ENCODE assay signal across 28 cellular contexts in genomic region chr4:186687263-186687662, GRCh38. TPM values are rescaled to one million over a fixed set of nuclear protein-coding genes. Genes with fewer than 3 reads are reported as not detected.
DNase-seq lines count a peak whose midpoint lies in the region; ATAC-seq and TF ChIP-seq lines count a peak whose summit lies in the region.
"Had no signal": no experiment of that assay in that cellular context is flagged by ENCODE, and none has a peak within 500 bp of the region (broad histone marks: within the 10 kb centered on the region; RNA-seq: fewer than 3 reads in every experiment).

No MANE protein-coding gene starts in this region.

- DNase-seq in Caco-2 (no peak), WTC11 (ENCODE audit: low spot score) (no peak), osteoblast (ENCODE audit: insufficient read length, low spot score, missing footprints) (no peak), T-helper 2 cell (no peak), foreskin keratinocyte (no peak)
- no peak for DNase-seq in activated CD4-positive, alpha-beta T cell treated with anti-CD3 and anti-CD28 coated beads for 1 hour
- DNase-seq: activated CD4-positive, alpha-beta T cell treated with anti-CD3 and anti-CD28 coated beads for 36 hours; activated gamma-delta T cell treated with Interleukin-2 at 50 U/mL for 16 hours; activated naive CD8-positive, alpha-beta T cell treated with anti-CD3 and anti-CD28 coated beads, Interleukin-2, amount 50 U/mL, for 24 hours; activated T-cell treated with anti-CD3 and anti-CD28 coated beads, Interleukin-2, amount 50 U/mL, for 24 hours; C1 segment of cervical spinal cord; dorsolateral prefrontal cortex; glutamatergic neuron; Kasumi-1; mammary epithelial cell; NCI-H1092 treated with DMSO at 0.1 percent for 48 hours; NCI-H2029; NCI-H446; NCI-H82; PC-9; SIG-M5; stimulated activated CD4-positive, alpha-beta T cell treated with anti-CD3 and anti-CD28 coated beads, Interleukin-4, amount 100 ng/mL, for 1 hour; T-helper 1 cell had no signal

- H3K9me3 ChIP-seq in Caco-2 (no peaks in the 10 kb centered on the region), HUES64 (ENCODE audit: insufficient read depth, low read depth, low read length) (no peaks in the 10 kb centered on the region), osteoblast (ENCODE audit: low read depth, low read length) (no peaks in the 10 kb centered on the region)
- H3K9me3 ChIP-seq: suprapubic skin had no signal

- H3K4me1 Mint-ChIP-seq in Caco-2 (ENCODE audit: low read depth, unreplicated experiment) (peaks cover 53% of the 10 kb centered on the region), WTC11 (peaks cover 78% of the 10 kb centered on the region)
- H3K4me1 Mint-ChIP-seq: activated CD4-positive, alpha-beta T cell treated with anti-CD3 and anti-CD28 coated beads for 36 hours; activated naive CD8-positive, alpha-beta T cell treated with anti-CD3 and anti-CD28 coated beads, Interleukin-2, amount 50 U/mL, for 24 hours; stimulated activated memory B cell treated with anti-CD40 and anti-IgM and Interleukin-4, amounts not matched to agents 10 μg/mL and 1 μg/mL and 100 μg/mL, for 72 hours had no signal

- H3K27ac Mint-ChIP-seq in Caco-2 (ENCODE audit: unreplicated experiment) (peak overlapping the region; percentile 87), WTC11 (no peak overlapping the region)
- H3K27ac Mint-ChIP-seq: activated CD4-positive, alpha-beta T cell treated with anti-CD3 and anti-CD28 coated beads for 36 hours; activated naive CD8-positive, alpha-beta T cell treated with anti-CD3 and anti-CD28 coated beads, Interleukin-2, amount 50 U/mL, for 24 hours; activated T-cell treated with anti-CD3 and anti-CD28 coated beads, Interleukin-2, amount 50 U/mL, for 24 hours; stimulated activated memory B cell treated with anti-CD40 and anti-IgM and Interleukin-4, amounts not matched to agents 10 μg/mL and 1 μg/mL and 100 μg/mL, for 72 hours had no signal

- H4K20me1 ChIP-seq in osteoblast (ENCODE audit: insufficient read depth, low read length) = peaks cover 14% of the 10 kb centered on the region

- peaks cover 96% of the 10 kb centered on the region for H3K79me2 ChIP-seq in osteoblast (ENCODE audit: insufficient read depth, low read length)

- no peak overlapping the region for H2AFZ ChIP-seq in osteoblast (ENCODE audit: low read length)
- H2AFZ ChIP-seq: PC-9 had no signal

- H3K4me3 ChIP-seq in Caco-2 (ENCODE audit: low read depth, low read length) (no peak overlapping the region), HUES64 (ENCODE audit: low read length) (peak overlapping the region; percentile 42), osteoblast (ENCODE audit: insufficient read depth, low read length) (no peak overlapping the region)
- H3K4me3 ChIP-seq: dorsolateral prefrontal cortex, PC-9, suprapubic skin had no signal

- TF ChIP-seq CTCF in Caco-2 (IDR thresholded peaks at IDR 0.05; ENCODE audit: insufficient read depth in 1 of 2, low read depth in 1 of 2, low read length in 1 of 2, severe bottlenecking in 1 of 2, unreplicated experiment in 1 of 2) (no peak), WTC11 (IDR thresholded peaks at IDR 0.05) (no peak), osteoblast (IDR thresholded peaks at IDR 0.05; ENCODE audit: extremely low read depth, low read depth, low read length) (no peak), foreskin keratinocyte (conservative IDR thresholded peaks at IDR 0.05) (no peak)

- H3K27ac ChIP-seq in HUES64 (ENCODE audit: low read depth, low read length) = peak overlapping the region; percentile 86
- H3K27ac ChIP-seq in osteoblast (ENCODE audit: low read depth, low read length) = peak overlapping the region; percentile 69
- H3K27ac ChIP-seq in foreskin keratinocyte = no peak overlapping the region
- H3K27ac ChIP-seq: dorsolateral prefrontal cortex, PC-9, suprapubic skin had no signal

- no peaks in the 10 kb centered on the region for H3K27me3 ChIP-seq in Caco-2 (replicated peaks; ENCODE audit: control insufficient read depth, insufficient read depth, low read length)
- H3K27me3 ChIP-seq in HUES64 (ENCODE audit: insufficient read depth, low read length) = no peaks in the 10 kb centered on the region
- H3K27me3 ChIP-seq in osteoblast (ENCODE audit: insufficient read depth, low read length) = no peaks in the 10 kb centered on the region
- H3K27me3 ChIP-seq in foreskin keratinocyte = no peaks in the 10 kb centered on the region
- H3K27me3 ChIP-seq: dorsolateral prefrontal cortex, suprapubic skin had no signal

- BruUV-seq in Caco-2 (replicated peaks; lab: Mats Ljungman, UMichigan) = no TSS peak

- no peaks in the 10 kb centered on the region for H3K36me3 ChIP-seq in Caco-2 (ENCODE audit: control insufficient read depth, insufficient read depth, low read length)
- H3K36me3 ChIP-seq in HUES64 (ENCODE audit: insufficient read depth, low read length) = peaks cover 18% of the 10 kb centered on the region
- peaks cover 19% of the 10 kb centered on the region for H3K36me3 ChIP-seq in osteoblast (ENCODE audit: insufficient read depth, low read length)
- H3K36me3 ChIP-seq: suprapubic skin had no signal

- H3K9me3 Mint-ChIP-seq in Caco-2 (ENCODE audit: unreplicated experiment) (no peaks in the 10 kb centered on the region), WTC11 (no peaks in the 10 kb centered on the region)
- H3K9me3 Mint-ChIP-seq: activated T-cell treated with anti-CD3 and anti-CD28 coated beads, Interleukin-2, amount 50 U/mL, for 24 hours had no signal

- CTCF ChIA-PET in Caco-2 (lab: Charles Lee) = no interaction called here
- CTCF ChIA-PET in WTC11 (lab: Charles Lee) = no interaction called here

- no peaks in the 10 kb centered on the region for H3K27me3 Mint-ChIP-seq in Caco-2 (ENCODE audit: insufficient read depth, unreplicated experiment)
- H3K27me3 Mint-ChIP-seq in WTC11 (ENCODE audit: low read depth) = peaks cover 10% of the 10 kb centered on the region; the same call in 1 of the 2 replicates
- H3K27me3 Mint-ChIP-seq: activated CD4-positive, alpha-beta T cell treated with anti-CD3 and anti-CD28 coated beads for 36 hours; activated naive CD8-positive, alpha-beta T cell treated with anti-CD3 and anti-CD28 coated beads, Interleukin-2, amount 50 U/mL, for 24 hours; activated T-cell treated with anti-CD3 and anti-CD28 coated beads, Interleukin-2, amount 50 U/mL, for 24 hours; stimulated activated memory B cell treated with anti-CD40 and anti-IgM and Interleukin-4, amounts not matched to agents 10 μg/mL and 1 μg/mL and 100 μg/mL, for 72 hours had no signal

- no peak overlapping the region for H3K4me3 Mint-ChIP-seq in Caco-2 (ENCODE audit: unreplicated experiment)
- peak overlapping the region; percentile 50 for H3K4me3 Mint-ChIP-seq in WTC11
- H3K4me3 Mint-ChIP-seq: activated CD4-positive, alpha-beta T cell treated with anti-CD3 and anti-CD28 coated beads for 36 hours; activated naive CD8-positive, alpha-beta T cell treated with anti-CD3 and anti-CD28 coated beads, Interleukin-2, amount 50 U/mL, for 24 hours; activated T-cell treated with anti-CD3 and anti-CD28 coated beads, Interleukin-2, amount 50 U/mL, for 24 hours; stimulated activated memory B cell treated with anti-CD40 and anti-IgM and Interleukin-4, amounts not matched to agents 10 μg/mL and 1 μg/mL and 100 μg/mL, for 72 hours had no signal

- H3K36me3 Mint-ChIP-seq in Caco-2 (ENCODE audit: insufficient read depth, unreplicated experiment) (peaks cover 35% of the 10 kb centered on the region), WTC11 (peaks cover 9% of the 10 kb centered on the region; the same call in 1 of the 2 replicates)
- H3K36me3 Mint-ChIP-seq: stimulated activated memory B cell treated with anti-CD40 and anti-IgM and Interleukin-4, amounts not matched to agents 10 μg/mL and 1 μg/mL and 100 μg/mL, for 72 hours had no signal

- ATAC-seq in WTC11 (no peak), HG02642 (IDR thresholded peaks at IDR 0.05; ENCODE audit: poor library complexity, unreplicated experiment) (no peak), foreskin keratinocyte (no peak)
- ATAC-seq: activated CD4-positive, alpha-beta T cell treated with anti-CD3 and anti-CD28 coated beads for 36 hours; activated naive CD8-positive, alpha-beta T cell treated with anti-CD3 and anti-CD28 coated beads, Interleukin-2, amount 50 U/mL, for 24 hours; stimulated activated memory B cell treated with anti-CD40 and anti-IgM and Interleukin-4, amounts not matched to agents 10 μg/mL and 1 μg/mL and 100 μg/mL, for 72 hours had no signal

- H3K4me2 ChIP-seq in osteoblast (ENCODE audit: insufficient read depth, low read length) = no peak overlapping the region
- H3K4me2 ChIP-seq: PC-9 had no signal

- H3K9ac ChIP-seq in HUES64 (ENCODE audit: low read depth, low read length) = peak overlapping the region; percentile 37; the same call in 1 of the 2 replicates

- POLR2A ChIA-PET in Caco-2 (lab: Charles Lee) = no interaction called here
- POLR2A ChIA-PET in WTC11 (lab: Charles Lee) = interaction anchor here (0.6 to 0.9 kb wide), 2 partner anchors 36 to 1518 kb away, joined by 3 read pairs; no protein-coding TSS in a partner anchor

- intact Hi-C loops in Caco-2 (cut with micrococcal nuclease; ENCODE audit: unreplicated experiment) = no loop called here

- H3K4me1 ChIP-seq in Caco-2 = peaks cover 72% of the 10 kb centered on the region
- peaks cover 70% of the 10 kb centered on the region for H3K4me1 ChIP-seq in HUES64 (ENCODE audit: insufficient read depth, low read length)
- peaks cover 26% of the 10 kb centered on the region for H3K4me1 ChIP-seq in osteoblast (ENCODE audit: insufficient read depth, low read length)
- peaks cover 29% of the 10 kb centered on the region for H3K4me1 ChIP-seq in foreskin keratinocyte

- 71% methylated on average over 3 of the region's 3 CpGs for WGBS in HUES64

TF ChIP-seq in WTC11, 78 proteins besides CTCF, POLR2A, EP300 and RAD21 (continues in another document):
- no peak for TF ChIP-seq JAZF1 (CRISPR knock-in tag; IDR thresholded peaks at IDR 0.05)
- TF ChIP-seq E2F1 (CRISPR knock-in tag; IDR thresholded peaks at IDR 0.05) = no peak
- no peak for TF ChIP-seq JUN (CRISPR knock-in tag; IDR thresholded peaks at IDR 0.05)
- no peak for TF ChIP-seq ATF1 (CRISPR knock-in tag; IDR thresholded peaks at IDR 0.05)

RNA-seq across cellular contexts. Expression of gene FAT1, which starts 36.4 kb away (rescaled TPM):
- 135 and 141 TPM in 2 replicates for total RNA-seq in Caco-2 (2022)
- 50.1 TPM for polyA plus RNA-seq in HUES64 (2013, experiment 1 of 2)
- polyA plus RNA-seq in HUES64 (2013, experiment 2 of 2) = 58.0 TPM
- total RNA-seq in WTC11 (2021) = 155 to 172 TPM (median 162 TPM) in 3 replicates
- total RNA-seq in osteoblast = 474 and 522 TPM in 2 replicates
- 288 and 372 TPM in 2 replicates for total RNA-seq in foreskin keratinocyte
- polyA plus RNA-seq in foreskin keratinocyte = 76.3 and 112 TPM in 2 replicates
- total RNA-seq: activated CD8-positive, alpha-beta memory T cell treated with anti-CD3 and anti-CD28 coated beads for 36 hours had no signal
